Comparison of ENCODE assay signal across 20 cellular contexts in genomic region chr2:30365201-30365600, GRCh38.
DNase-seq lines count a peak whose midpoint lies in the region; TF ChIP-seq lines count a peak whose summit lies in the region.
"Had no signal": no experiment of that assay in that cellular context is flagged by ENCODE, and none has a peak within 500 bp of the region (broad histone marks: within the 10 kb centered on the region; RNA-seq: fewer than 3 reads in every experiment).

No MANE protein-coding gene starts in this region.

- POLR2A ChIA-PET in GM10248 (lab: Yijun Ruan, JAX) = no interaction called here

- no peaks in the 10 kb centered on the region for H4K20me1 ChIP-seq in mammary epithelial cell (ENCODE audit: insufficient read depth, low read length)

- no peak overlapping the region for H2BK120ac ChIP-seq in trophoblast cell (ENCODE audit: insufficient read depth, low read length, poor library complexity)

- H3K4ac ChIP-seq in trophoblast cell (ENCODE audit: low read depth, low read length) = no peak overlapping the region

- DNase-seq in COLO829 (ENCODE audit: low spot score) = peak; percentile 76
- DNase-seq in SJSA1 (ENCODE audit: low read depth in 1 of 2, low spot score in 2 of 2) = no peak
- peak; percentile 63 for DNase-seq in mammary epithelial cell
- no peak for DNase-seq in trophoblast cell
- no peak for DNase-seq in activated CD4-positive, alpha-beta T cell treated with anti-CD3 and anti-CD28 coated beads, Interleukin-2, amount 50 U/mL, for 4 hours
- DNase-seq in brain microvascular endothelial cell = no peak
- no peak for DNase-seq in NCI-H82 (lab: John Stamatoyannopoulos, UW)
- no peak for DNase-seq in GM10248 (ENCODE audit: extremely low spot score)
- DNase-seq: CD8-positive, alpha-beta memory T cell; MM.1S; NCI-H1092; NCI-H1436; NCI-H187 treated with DMSO at 0.1 percent for 48 hours; NCI-H2107; NCI-H446 treated with DMSO at 0.1 percent for 48 hours; NCI-H526 treated with DMSO at 0.1 percent for 48 hours; SHP77 treated with DMSO at 0.1 percent for 48 hours had no signal

- intact Hi-C loops in mammary epithelial cell (cut with micrococcal nuclease) = no loop called here

- CTCF ChIA-PET in mammary epithelial cell (lab: Charles Lee; ENCODE audit: low non-redundant PET) (no interaction called here), GM10248 (lab: Yijun Ruan, JAX) (interaction anchor here (0.7 to 1.1 kb wide), 2 partner anchors 11 to 13 kb away, joined by 3 read pairs; no protein-coding TSS in a partner anchor)

- H3K27ac ChIP-seq in SJSA1 (peak overlapping the region; percentile 77; the same call in 1 of the 2 replicates), mammary epithelial cell (ENCODE audit: insufficient read depth, low read depth, low read length) (no peak overlapping the region), trophoblast cell (ENCODE audit: low read depth, low read length) (no peak overlapping the region), brain microvascular endothelial cell (no peak overlapping the region)
- H3K27ac ChIP-seq: C4-2B, RWPE1 had no signal

- H3K9ac ChIP-seq in mammary epithelial cell (ENCODE audit: insufficient read depth, low read length) (no peak overlapping the region), trophoblast cell (ENCODE audit: low read length) (no peak overlapping the region)

- 44% methylated on average over 10 of the region's 10 CpGs for WGBS in mammary epithelial cell (ENCODE audit: low coverage, missing lambda C conversion rate)
- no CpG with 5 or more reads among the region's 10 CpGs for WGBS in trophoblast cell (ENCODE audit: extremely low coverage, insufficient coverage, insufficient read length)

- peaks cover 25% of the 10 kb centered on the region for H3K79me1 ChIP-seq in trophoblast cell (ENCODE audit: low read length)

- BruUV-seq in mammary epithelial cell (replicated peaks; lab: Mats Ljungman, UMichigan) = no TSS peak

- H3K27me3 ChIP-seq in SJSA1 (replicated peaks) (no peaks in the 10 kb centered on the region), mammary epithelial cell (ENCODE audit: insufficient read depth, low read length) (no peaks in the 10 kb centered on the region), trophoblast cell (ENCODE audit: insufficient read depth, low read length) (no peaks in the 10 kb centered on the region), brain microvascular endothelial cell (replicated peaks) (no peaks in the 10 kb centered on the region)

- H3K4me2 ChIP-seq in mammary epithelial cell (ENCODE audit: insufficient read depth, low read depth, low read length) = no peak overlapping the region
- H3K4me2 ChIP-seq in trophoblast cell (ENCODE audit: low read length) = no peak overlapping the region

- no peak overlapping the region for H3K18ac ChIP-seq in trophoblast cell (ENCODE audit: low read length)

- H3K4me3 ChIP-seq in SJSA1 (no peak overlapping the region), mammary epithelial cell (replicated peaks in 1 of 3; ENCODE audit: insufficient read depth in 1 of 3, low read depth in 2 of 3, low read length in 3 of 3) (no peak overlapping the region), trophoblast cell (ENCODE audit: low read depth, low read length) (no peak overlapping the region), brain microvascular endothelial cell (ENCODE audit: low read depth, low read length) (no peak overlapping the region)
- H3K4me3 ChIP-seq: K562 had no signal

- no peaks in the 10 kb centered on the region for H3K9me3 ChIP-seq in SJSA1 (replicated peaks)
- no peaks in the 10 kb centered on the region for H3K9me3 ChIP-seq in mammary epithelial cell (replicated peaks; ENCODE audit: insufficient read depth, low read length)
- H3K9me3 ChIP-seq in trophoblast cell (ENCODE audit: insufficient read depth, low read depth, low read length) = no peaks in the 10 kb centered on the region

- no peak overlapping the region for H2AFZ ChIP-seq in mammary epithelial cell (ENCODE audit: low read depth, low read length)
- no peak overlapping the region for H2AFZ ChIP-seq in trophoblast cell (ENCODE audit: insufficient read depth, low read length, poor library complexity)

- no peak overlapping the region for H2BK5ac ChIP-seq in trophoblast cell (ENCODE audit: low read depth, low read length, poor library complexity)

- no peak overlapping the region for H3K14ac ChIP-seq in trophoblast cell (ENCODE audit: low read length)

- H4K91ac ChIP-seq in trophoblast cell (ENCODE audit: low read depth, low read length) = no peak overlapping the region

- in situ Hi-C loops in mammary epithelial cell (cut with MboI; ENCODE audit: low sequenced_read_pairs in 2 of 2) (no loop called here), brain microvascular endothelial cell (cut with HindIII; ENCODE audit: low pct_ligation_motif_present, low sequenced_read_pairs) (no loop called here)

- no peak for TF ChIP-seq CTCF in mammary epithelial cell (conservative IDR thresholded peaks at IDR 0.05 in 1 of 2, IDR thresholded peaks at IDR 0.05 in 1 of 2; ENCODE audit: extremely low read depth in 1 of 2, insufficient read depth in 1 of 2, low read depth in 1 of 2, low read length in 2 of 2)
- no peak for TF ChIP-seq CTCF in brain microvascular endothelial cell (IDR thresholded peaks at IDR 0.05; ENCODE audit: low read depth, low read length, missing control alignments)
- TF ChIP-seq CTCF in GM10248 (IDR thresholded peaks at IDR 0.05; ENCODE audit: control extremely low read depth, extremely low read depth, low read depth, missing control alignments) = no peak

- H4K8ac ChIP-seq in trophoblast cell (ENCODE audit: low read depth, low read length) = no peak overlapping the region

- peak overlapping the region; percentile 68 for H2BK12ac ChIP-seq in trophoblast cell (ENCODE audit: low read length)

- no peak overlapping the region for H2AK5ac ChIP-seq in trophoblast cell (ENCODE audit: low read length)

- H3K23ac ChIP-seq in trophoblast cell (ENCODE audit: low read length) = no peak overlapping the region

- H3K4me1 ChIP-seq in SJSA1 (replicated peaks) = peaks cover 65% of the 10 kb centered on the region
- H3K4me1 ChIP-seq in mammary epithelial cell (ENCODE audit: insufficient read depth, low read length) = peaks cover 14% of the 10 kb centered on the region
- H3K4me1 ChIP-seq in trophoblast cell (ENCODE audit: control insufficient read depth in 1 of 2, insufficient read depth in 2 of 2, low read length in 2 of 2) = peaks cover 24% of the 10 kb centered on the region in 2 experiments

- H3K79me2 ChIP-seq in mammary epithelial cell (ENCODE audit: insufficient read depth, low read length) (no peaks in the 10 kb centered on the region), trophoblast cell (ENCODE audit: control insufficient read depth, insufficient read depth, low read length, poor library complexity) (no peaks in the 10 kb centered on the region)

- dilution Hi-C loops in mammary epithelial cell (cut with HindIII; ENCODE audit: low sequenced_read_pairs) = no loop called here

- H3K36me3 ChIP-seq in SJSA1 (no peaks in the 10 kb centered on the region), mammary epithelial cell (ENCODE audit: insufficient read depth, low read length) (no peaks in the 10 kb centered on the region), trophoblast cell (ENCODE audit: control insufficient read depth in 1 of 2, insufficient read depth in 2 of 2, low read length in 2 of 2) (peaks cover 0 to 2% of the 10 kb centered on the region in 2 experiments), brain microvascular endothelial cell (replicated peaks) (no peaks in the 10 kb centered on the region)

- no peak overlapping the region for H4K12ac ChIP-seq in trophoblast cell (ENCODE audit: low read depth, low read length)

Comparison
In these comparisons a context has a peak if more than half of its experiments do, and no peak if none do; other contexts are left out.
1. DNase-seq: peak in COLO829 (single experiment) and mammary epithelial cell (single experiment); none in SJSA1 (0 of 2), trophoblast cell (0 of 2), activated CD4-positive, alpha-beta T cell treated with anti-CD3 and anti-CD28 coated beads, Interleukin-2, amount 50 U/mL, for 4 hours (0 of 2), brain microvascular endothelial cell (single experiment), NCI-H82 (single experiment) and GM10248 (single experiment).